42 cellular contexts compared by ENCODE assay signal in genomic region chr2:130764821-130765115, GRCh38. TPM values are rescaled to one million over a fixed set of nuclear protein-coding genes. Genes with fewer than 3 reads are reported as not detected.
"Had no signal": no experiment of that assay in that cellular context is flagged by ENCODE, and none has a peak within 500 bp of the region (broad histone marks: within the 10 kb centered on the region; RNA-seq: fewer than 3 reads in every experiment).

No MANE protein-coding gene starts in this region.

- H3K27ac Mint-ChIP-seq: activated naive CD4-positive, alpha-beta T cell treated with anti-CD3 and anti-CD28 coated beads for 36 hours; activated naive CD4-positive, alpha-beta T cell treated with anti-CD3 and anti-CD28 coated beads, Interleukin-2, amount 10 ng/mL, durations not matched to agents 7 days and 5 days; activated naive CD4-positive, alpha-beta T cell treated with anti-CD3 and anti-CD28 coated beads, Interleukin-2, amount 50 U/mL, for 24 hours; activated naive CD4-positive, alpha-beta T cell treated with anti-CD3 and anti-CD28 coated beads, Interleukin-2, amount 50 U/mL, for 72 hours; activated naive CD8-positive, alpha-beta T cell; activated naive CD8-positive, alpha-beta T cell treated with anti-CD3 and anti-CD28 coated beads for 36 hours; activated naive CD8-positive, alpha-beta T cell treated with anti-CD3 and anti-CD28 coated beads, Interleukin-2, amount 10 ng/mL, durations not matched to agents 7 days and 5 days; activated naive CD8-positive, alpha-beta T cell treated with anti-CD3 and anti-CD28 coated beads, Interleukin-2, amount 50 U/mL, for 24 hours; activated T-cell treated with anti-CD3 and anti-CD28 coated beads, Interleukin-2, amount 50 U/mL, for 24 hours; activated T-cell treated with anti-CD3 and anti-CD28 coated beads, Interleukin-2, amount 50 U/mL, for 72 hours; activated T-helper 1 cell treated with anti-CD3 and anti-CD28 coated beads, Interleukin-12 subunit alpha, Interleukin-12 subunit beta, Interleukin-2, Interleukin-4 antibody, amounts not matched to agents 30 ng/mL and 10 ng/mL and 1 ng/mL, durations not matched to agents 14 hours and 24 hours and 36 hours; activated T-helper 17 cell treated with anti-CD3 and anti-CD28 coated beads, Interleukin-2, amount 50 U/mL, for 72 hours; activated T-helper 2 cell treated with anti-CD3 and anti-CD28 coated beads, Interferon-gamma antibody, Interleukin-2, Interleukin-4, amounts not matched to agents 10 μg/mL and 5 μg/mL and 100 μg/mL, durations not matched to agents 14 hours and 24 hours and 36 hours; brain had no signal

- H3K4me1 Mint-ChIP-seq: activated naive CD4-positive, alpha-beta T cell treated with anti-CD3 and anti-CD28 coated beads, Interleukin-2, amount 10 ng/mL, durations not matched to agents 7 days and 5 days; activated naive CD4-positive, alpha-beta T cell treated with anti-CD3 and anti-CD28 coated beads, Interleukin-2, amount 50 U/mL, for 24 hours; activated naive CD8-positive, alpha-beta T cell treated with anti-CD3 and anti-CD28 coated beads for 36 hours; activated naive CD8-positive, alpha-beta T cell treated with anti-CD3 and anti-CD28 coated beads, Interleukin-2, amount 10 ng/mL, durations not matched to agents 7 days and 5 days; activated naive CD8-positive, alpha-beta T cell treated with anti-CD3 and anti-CD28 coated beads, Interleukin-2, amount 50 U/mL, for 24 hours; activated T-helper 17 cell treated with anti-CD3 and anti-CD28 coated beads, Interleukin-2, amount 50 U/mL, for 72 hours; brain; central memory CD8-positive, alpha-beta T cell had no signal

- H3K36me3 Mint-ChIP-seq: activated naive CD4-positive, alpha-beta T cell treated with anti-CD3 and anti-CD28 coated beads, Interleukin-2, amount 10 ng/mL, durations not matched to agents 7 days and 5 days; activated naive CD4-positive, alpha-beta T cell treated with anti-CD3 and anti-CD28 coated beads, Interleukin-2, amount 50 U/mL, for 24 hours; activated naive CD4-positive, alpha-beta T cell treated with anti-CD3 and anti-CD28 coated beads, Interleukin-2, amount 50 U/mL, for 72 hours; activated naive CD8-positive, alpha-beta T cell; activated naive CD8-positive, alpha-beta T cell treated with anti-CD3 and anti-CD28 coated beads for 36 hours; activated naive CD8-positive, alpha-beta T cell treated with anti-CD3 and anti-CD28 coated beads, Interleukin-2, amount 10 ng/mL, durations not matched to agents 7 days and 5 days; brain had no signal

- H3K27me3 Mint-ChIP-seq: brain had no signal

- H3K27ac ChIP-seq: adrenal gland, ascending aorta, body of pancreas, brain microvascular endothelial cell, breast epithelium, cardiac muscle cell had no signal

- H3K36me3 ChIP-seq: adrenal gland, ascending aorta, brain microvascular endothelial cell, breast epithelium, cardiac muscle cell had no signal

- H3K9me3 Mint-ChIP-seq: activated naive CD4-positive, alpha-beta T cell treated with anti-CD3 and anti-CD28 coated beads for 36 hours; activated naive CD4-positive, alpha-beta T cell treated with anti-CD3 and anti-CD28 coated beads, Interleukin-2, amount 10 ng/mL, durations not matched to agents 7 days and 5 days; activated naive CD4-positive, alpha-beta T cell treated with anti-CD3 and anti-CD28 coated beads, Interleukin-2, amount 50 U/mL, for 24 hours; activated naive CD4-positive, alpha-beta T cell treated with anti-CD3 and anti-CD28 coated beads, Interleukin-2, amount 50 U/mL, for 72 hours; activated naive CD8-positive, alpha-beta T cell treated with anti-CD3 and anti-CD28 coated beads for 36 hours; activated naive CD8-positive, alpha-beta T cell treated with anti-CD3 and anti-CD28 coated beads, Interleukin-2, amount 10 ng/mL, durations not matched to agents 7 days and 5 days; activated naive CD8-positive, alpha-beta T cell treated with anti-CD3 and anti-CD28 coated beads, Interleukin-2, amount 50 U/mL, for 24 hours; activated T-cell treated with anti-CD3 and anti-CD28 coated beads, Interleukin-2, amount 50 U/mL, for 24 hours; activated T-cell treated with anti-CD3 and anti-CD28 coated beads, Interleukin-2, amount 50 U/mL, for 4 hours; activated T-cell treated with anti-CD3 and anti-CD28 coated beads, Interleukin-2, amount 50 U/mL, for 72 hours; activated T-helper 1 cell treated with anti-CD3 and anti-CD28 coated beads, Interleukin-12 subunit alpha, Interleukin-12 subunit beta, Interleukin-2, Interleukin-4 antibody, amounts not matched to agents 30 ng/mL and 10 ng/mL and 1 ng/mL, durations not matched to agents 14 hours and 24 hours and 36 hours; activated T-helper 17 cell treated with anti-CD3 and anti-CD28 coated beads, Interleukin-2, amount 50 U/mL, for 72 hours; activated T-helper 2 cell treated with anti-CD3 and anti-CD28 coated beads, Interferon-gamma antibody, Interleukin-2, Interleukin-4, amounts not matched to agents 10 μg/mL and 5 μg/mL and 100 μg/mL, durations not matched to agents 14 hours and 24 hours and 36 hours; brain; central memory CD8-positive, alpha-beta T cell had no signal

- H3K4me1 ChIP-seq: adrenal gland, ascending aorta, breast epithelium had no signal

- H3K27me3 ChIP-seq: adrenal gland, ascending aorta, body of pancreas, brain microvascular endothelial cell, cardiac muscle cell had no signal

- DNase-seq: activated effector memory CD4-positive, alpha-beta T cell treated with anti-CD3 and anti-CD28 coated beads, Interleukin-2, amount 50 U/mL, for 16 hours; activated effector memory CD4-positive, alpha-beta T cell treated with Interleukin-2 at 50 U/mL for 16 hours; activated gamma-delta T cell; activated gamma-delta T cell treated with Interleukin-2 at 50 U/mL for 16 hours; activated naive CD4-positive, alpha-beta T cell; activated naive CD4-positive, alpha-beta T cell treated with anti-CD3 and anti-CD28 coated beads for 36 hours; activated naive CD4-positive, alpha-beta T cell treated with anti-CD3 and anti-CD28 coated beads, Interleukin-2, amount 10 ng/mL, durations not matched to agents 7 days and 5 days; activated naive CD4-positive, alpha-beta T cell treated with anti-CD3 and anti-CD28 coated beads, Interleukin-2, amount 50 U/mL, for 16 hours; activated naive CD4-positive, alpha-beta T cell treated with Interleukin-2 at 50 U/mL for 16 hours; activated naive CD8-positive, alpha-beta T cell treated with anti-CD3 and anti-CD28 coated beads for 36 hours; activated naive CD8-positive, alpha-beta T cell treated with anti-CD3 and anti-CD28 coated beads, Interleukin-2, amount 10 ng/mL, durations not matched to agents 7 days and 5 days; activated naive CD8-positive, alpha-beta T cell treated with anti-CD3 and anti-CD28 coated beads, Interleukin-2, amount 50 U/mL, for 24 hours; activated T-cell treated with anti-CD3 and anti-CD28 coated beads for 4 hours; activated T-cell treated with anti-CD3 and anti-CD28 coated beads, Interleukin-2, amount 50 U/mL, for 1 hour; activated T-cell treated with anti-CD3 and anti-CD28 coated beads, Interleukin-2, amount 50 U/mL, for 24 hours; activated T-cell treated with anti-CD3 and anti-CD28 coated beads, Interleukin-2, amount 50 U/mL, for 4 hours; activated T-cell treated with anti-CD3 and anti-CD28 coated beads, Interleukin-2, amount 50 U/mL, for 48 hours; activated T-cell treated with anti-CD3 and anti-CD28 coated beads, Interleukin-2, amount 50 U/mL, for 72 hours; amniotic stem cell; amygdala; anterior cingulate cortex; aorta; body of pancreas; brain microvascular endothelial cell; caudate nucleus; central memory CD4-positive, alpha-beta T cell; cerebellar nuclear complex had no signal

- H3K9me3 ChIP-seq: adrenal gland, ascending aorta, body of pancreas, breast epithelium had no signal

- H3K4me3 ChIP-seq: adrenal gland, ascending aorta, body of pancreas, breast epithelium, cardiac muscle cell had no signal

- H3K4me3 Mint-ChIP-seq: activated naive CD4-positive, alpha-beta T cell treated with anti-CD3 and anti-CD28 coated beads for 36 hours; activated naive CD4-positive, alpha-beta T cell treated with anti-CD3 and anti-CD28 coated beads, Interleukin-2, amount 10 ng/mL, durations not matched to agents 7 days and 5 days; activated naive CD4-positive, alpha-beta T cell treated with anti-CD3 and anti-CD28 coated beads, Interleukin-2, amount 50 U/mL, for 24 hours; activated naive CD8-positive, alpha-beta T cell; activated naive CD8-positive, alpha-beta T cell treated with anti-CD3 and anti-CD28 coated beads for 36 hours; activated naive CD8-positive, alpha-beta T cell treated with anti-CD3 and anti-CD28 coated beads, Interleukin-2, amount 10 ng/mL, durations not matched to agents 7 days and 5 days; activated naive CD8-positive, alpha-beta T cell treated with anti-CD3 and anti-CD28 coated beads, Interleukin-2, amount 50 U/mL, for 24 hours; activated T-cell treated with anti-CD3 and anti-CD28 coated beads, Interleukin-2, amount 50 U/mL, for 24 hours; activated T-cell treated with anti-CD3 and anti-CD28 coated beads, Interleukin-2, amount 50 U/mL, for 4 hours; activated T-cell treated with anti-CD3 and anti-CD28 coated beads, Interleukin-2, amount 50 U/mL, for 72 hours; activated T-helper 1 cell treated with anti-CD3 and anti-CD28 coated beads, Interleukin-12 subunit alpha, Interleukin-12 subunit beta, Interleukin-2, Interleukin-4 antibody, amounts not matched to agents 30 ng/mL and 10 ng/mL and 1 ng/mL, durations not matched to agents 14 hours and 24 hours and 36 hours; activated T-helper 17 cell treated with anti-CD3 and anti-CD28 coated beads, Interleukin-2, amount 50 U/mL, for 72 hours; brain; central memory CD8-positive, alpha-beta T cell had no signal

- ATAC-seq: activated naive CD4-positive, alpha-beta T cell treated with anti-CD3 and anti-CD28 coated beads, Interleukin-2, amount 50 U/mL, for 72 hours; activated naive CD8-positive, alpha-beta T cell treated with anti-CD3 and anti-CD28 coated beads, Interleukin-2, amount 50 U/mL, for 24 hours; activated T-cell treated with anti-CD3 and anti-CD28 coated beads, Interleukin-2, amount 50 U/mL, for 4 hours; activated T-cell treated with anti-CD3 and anti-CD28 coated beads, Interleukin-2, amount 50 U/mL, for 72 hours; activated T-helper 17 cell treated with anti-CD3 and anti-CD28 coated beads, Interleukin-2, amount 50 U/mL, for 72 hours; body of pancreas had no signal

RNA-seq across cellular contexts. Expression of gene AMER3, which starts 9.4 kb away (rescaled TPM):
- total RNA-seq: activated naive CD4-positive, alpha-beta T cell treated with anti-CD3 and anti-CD28 coated beads for 36 hours; activated naive CD4-positive, alpha-beta T cell treated with anti-CD3 and anti-CD28 coated beads, Interleukin-2, amount 50 U/mL, for 72 hours; activated naive CD8-positive, alpha-beta T cell treated with anti-CD3 and anti-CD28 coated beads for 36 hours; activated naive CD8-positive, alpha-beta T cell treated with anti-CD3 and anti-CD28 coated beads, Interleukin-2, amount 10 ng/mL, durations not matched to agents 7 days and 5 days; activated T-cell treated with anti-CD3 and anti-CD28 coated beads, Interleukin-2, amount 50 U/mL, for 4 hours; activated T-cell treated with anti-CD3 and anti-CD28 coated beads, Interleukin-2, amount 50 U/mL, for 72 hours; activated T-helper 1 cell treated with anti-CD3 and anti-CD28 coated beads, Interleukin-12 subunit alpha, Interleukin-12 subunit beta, Interleukin-2, Interleukin-4 antibody, amounts not matched to agents 30 ng/mL and 10 ng/mL and 1 ng/mL, durations not matched to agents 14 hours and 24 hours and 36 hours; activated T-helper 17 cell treated with anti-CD3 and anti-CD28 coated beads, Interleukin-2, amount 50 U/mL, for 72 hours; activated T-helper 2 cell treated with anti-CD3 and anti-CD28 coated beads, Interferon-gamma antibody, Interleukin-2, Interleukin-4, amounts not matched to agents 10 μg/mL and 5 μg/mL and 100 μg/mL, durations not matched to agents 14 hours and 24 hours and 36 hours; aorta; ascending aorta; astrocyte; breast epithelium; cardiac septum had no signal
- polyA plus RNA-seq: aorta had no signal

RNA-seq across cellular contexts. Expression of gene GPR148, which starts 35.9 kb away (rescaled TPM):
- total RNA-seq: activated naive CD4-positive, alpha-beta T cell treated with anti-CD3 and anti-CD28 coated beads for 36 hours; activated naive CD4-positive, alpha-beta T cell treated with anti-CD3 and anti-CD28 coated beads, Interleukin-2, amount 50 U/mL, for 72 hours; activated naive CD8-positive, alpha-beta T cell treated with anti-CD3 and anti-CD28 coated beads for 36 hours; activated naive CD8-positive, alpha-beta T cell treated with anti-CD3 and anti-CD28 coated beads, Interleukin-2, amount 10 ng/mL, durations not matched to agents 7 days and 5 days; activated T-cell treated with anti-CD3 and anti-CD28 coated beads, Interleukin-2, amount 50 U/mL, for 4 hours; activated T-cell treated with anti-CD3 and anti-CD28 coated beads, Interleukin-2, amount 50 U/mL, for 72 hours; activated T-helper 1 cell treated with anti-CD3 and anti-CD28 coated beads, Interleukin-12 subunit alpha, Interleukin-12 subunit beta, Interleukin-2, Interleukin-4 antibody, amounts not matched to agents 30 ng/mL and 10 ng/mL and 1 ng/mL, durations not matched to agents 14 hours and 24 hours and 36 hours; activated T-helper 17 cell treated with anti-CD3 and anti-CD28 coated beads, Interleukin-2, amount 50 U/mL, for 72 hours; activated T-helper 2 cell treated with anti-CD3 and anti-CD28 coated beads, Interferon-gamma antibody, Interleukin-2, Interleukin-4, amounts not matched to agents 10 μg/mL and 5 μg/mL and 100 μg/mL, durations not matched to agents 14 hours and 24 hours and 36 hours; adrenal gland; aorta; ascending aorta; astrocyte; body of pancreas; breast epithelium; bronchial epithelial cell; cardiac muscle cell; cardiac septum had no signal
- polyA plus RNA-seq: adrenal gland, aorta, cardiac muscle cell had no signal
